26 cellular contexts compared by ENCODE assay signal in the genomic region with DNA sequence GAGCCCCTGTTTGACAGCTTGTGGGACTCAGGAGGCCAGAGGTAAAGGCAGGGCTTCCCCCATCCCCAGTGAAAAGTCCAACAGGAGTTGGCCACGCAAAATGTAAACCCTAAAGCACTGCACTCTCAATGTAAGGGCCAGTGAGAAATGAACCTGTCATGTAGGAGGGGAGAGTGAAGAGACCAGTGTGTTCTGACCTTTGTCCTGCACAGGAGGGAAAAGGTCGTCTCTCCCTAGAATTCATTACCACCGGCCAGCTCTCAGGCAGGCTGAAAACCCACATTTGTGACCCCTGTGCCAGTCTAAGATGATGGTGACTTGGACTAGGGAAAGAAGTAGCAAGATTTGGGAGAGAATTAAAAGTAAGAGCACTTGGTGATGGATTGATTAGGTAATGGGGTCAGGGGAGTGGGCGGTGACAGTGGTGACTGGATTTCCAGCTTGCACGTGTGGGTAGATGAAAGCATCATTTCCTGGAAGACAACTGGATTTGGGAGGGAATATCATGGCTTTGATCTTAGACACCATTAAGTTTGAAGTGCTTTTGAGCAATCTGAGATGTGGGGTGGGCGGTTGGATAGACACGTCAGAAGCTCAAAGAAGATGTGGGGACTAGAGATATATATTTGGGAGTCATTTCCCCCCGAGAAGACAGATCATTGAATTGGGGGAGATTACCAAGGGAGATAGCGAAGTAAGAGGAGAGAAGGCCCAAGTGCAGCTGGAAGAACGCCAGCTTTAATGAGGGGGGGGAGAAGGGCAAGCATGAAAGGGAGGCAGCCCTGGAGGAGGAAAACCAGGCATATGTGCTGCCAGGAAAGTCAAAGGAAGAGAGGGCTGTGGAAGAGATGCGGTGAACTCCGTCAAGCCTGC.
"Had no signal": no experiment of that assay in that cellular context is flagged by ENCODE, and none has a peak within 500 bp of the region (broad histone marks: within the 10 kb centered on the region; RNA-seq: fewer than 3 reads in every experiment).

No MANE protein-coding gene starts in this region.

- H3K4me3 ChIP-seq: pancreas, prostate gland, smooth muscle cell, stomach, thyroid gland, upper lobe of left lung had no signal

- H3K4me1 Mint-ChIP-seq: activated B cell treated with CpG ODN at 0.5 μM for 24 hours; activated naive CD8-positive, alpha-beta T cell treated with anti-CD3 and anti-CD28 coated beads, Interleukin-2, amount 50 U/mL, for 24 hours; naive B cell; stimulated activated naive B cell treated with anti-CD40 and anti-IgM and Interleukin-4, amounts not matched to agents 10 μg/mL and 1 μg/mL and 100 μg/mL, for 72 hours had no signal

- DNase-seq: activated B cell treated with CpG ODN at 0.5 μM for 24 hours; activated CD4-positive, alpha-beta memory T cell treated with anti-CD3 and anti-CD28 coated beads for 36 hours; activated CD8-positive, alpha-beta memory T cell treated with anti-CD3 and anti-CD28 coated beads, Interleukin-2, amount 50 U/mL, for 4 hours; activated gamma-delta T cell; activated naive CD4-positive, alpha-beta T cell treated with anti-CD3 and anti-CD28 coated beads, Interleukin-2, amount 50 U/mL, for 16 hours; activated naive CD8-positive, alpha-beta T cell treated with anti-CD3 and anti-CD28 coated beads, Interleukin-2, amount 50 U/mL, for 24 hours; activated T-cell treated with anti-CD3 and anti-CD28 coated beads, Interleukin-2, amount 50 U/mL, for 24 hours; amygdala; caudate nucleus; cortex of kidney; foreskin melanocyte; naive B cell; nephron progenitor cell; pancreas; retina; stimulated activated CD4-positive, alpha-beta T cell treated with anti-CD3 and anti-CD28 coated beads, Interleukin-1b, Interleukin-23, amount 100 ng/mL, for 48 hours; stimulated activated naive B cell treated with anti-CD40 and anti-IgM and Interleukin-4, amounts not matched to agents 10 μg/mL and 1 μg/mL and 100 μg/mL, for 72 hours; stomach; T-helper 1 cell; thyroid gland; upper lobe of left lung had no signal

- H3K27ac ChIP-seq: pancreas, prostate gland, stomach, thyroid gland, upper lobe of left lung had no signal

- ATAC-seq: activated naive CD8-positive, alpha-beta T cell treated with anti-CD3 and anti-CD28 coated beads, Interleukin-2, amount 50 U/mL, for 24 hours; pancreas; stimulated activated naive B cell treated with anti-CD40 and anti-IgM and Interleukin-4, amounts not matched to agents 10 μg/mL and 1 μg/mL and 100 μg/mL, for 72 hours had no signal

- H3K27me3 ChIP-seq: pancreas, stomach, thyroid gland, upper lobe of left lung had no signal

- H3K9me3 Mint-ChIP-seq: activated B cell treated with CpG ODN at 0.5 μM for 24 hours; activated CD4-positive, alpha-beta memory T cell treated with anti-CD3 and anti-CD28 coated beads for 36 hours; activated naive CD8-positive, alpha-beta T cell treated with anti-CD3 and anti-CD28 coated beads, Interleukin-2, amount 50 U/mL, for 24 hours; activated T-cell treated with anti-CD3 and anti-CD28 coated beads, Interleukin-2, amount 50 U/mL, for 24 hours; mesothelial cell of epicardium; naive B cell; nephron progenitor cell; stimulated activated naive B cell treated with anti-CD40 and anti-IgM and Interleukin-4, amounts not matched to agents 10 μg/mL and 1 μg/mL and 100 μg/mL, for 72 hours; T-helper 2 cell treated with Interferon-gamma antibody and Interleukin-4, amounts not matched to agents 5 μg/mL and 100 μg/mL, for 36 hours had no signal

- H3K27ac Mint-ChIP-seq: activated B cell treated with CpG ODN at 0.5 μM for 24 hours; activated CD4-positive, alpha-beta memory T cell treated with anti-CD3 and anti-CD28 coated beads for 36 hours; activated naive CD8-positive, alpha-beta T cell treated with anti-CD3 and anti-CD28 coated beads, Interleukin-2, amount 50 U/mL, for 24 hours; activated T-cell treated with anti-CD3 and anti-CD28 coated beads, Interleukin-2, amount 50 U/mL, for 24 hours; mesothelial cell of epicardium; naive B cell; nephron progenitor cell; stimulated activated naive B cell treated with anti-CD40 and anti-IgM and Interleukin-4, amounts not matched to agents 10 μg/mL and 1 μg/mL and 100 μg/mL, for 72 hours; T-helper 2 cell treated with Interferon-gamma antibody and Interleukin-4, amounts not matched to agents 5 μg/mL and 100 μg/mL, for 36 hours had no signal

- H3K36me3 Mint-ChIP-seq: activated CD4-positive, alpha-beta memory T cell treated with anti-CD3 and anti-CD28 coated beads for 36 hours; mesothelial cell of epicardium; naive B cell; stimulated activated naive B cell treated with anti-CD40 and anti-IgM and Interleukin-4, amounts not matched to agents 10 μg/mL and 1 μg/mL and 100 μg/mL, for 72 hours had no signal

- H3K4me1 ChIP-seq: pancreas, prostate gland, thyroid gland, upper lobe of left lung had no signal

- FAIRE-seq: endothelial cell of umbilical vein, pancreas had no signal

- H3K9me3 ChIP-seq: pancreas, prostate gland, stomach, thyroid gland, upper lobe of left lung had no signal

- H3K4me3 Mint-ChIP-seq: activated B cell treated with CpG ODN at 0.5 μM for 24 hours; activated CD4-positive, alpha-beta memory T cell treated with anti-CD3 and anti-CD28 coated beads for 36 hours; activated naive CD8-positive, alpha-beta T cell treated with anti-CD3 and anti-CD28 coated beads, Interleukin-2, amount 50 U/mL, for 24 hours; activated T-cell treated with anti-CD3 and anti-CD28 coated beads, Interleukin-2, amount 50 U/mL, for 24 hours; mesothelial cell of epicardium; naive B cell; nephron progenitor cell; stimulated activated naive B cell treated with anti-CD40 and anti-IgM and Interleukin-4, amounts not matched to agents 10 μg/mL and 1 μg/mL and 100 μg/mL, for 72 hours; T-helper 2 cell treated with Interferon-gamma antibody and Interleukin-4, amounts not matched to agents 5 μg/mL and 100 μg/mL, for 36 hours had no signal

- H3K36me3 ChIP-seq: pancreas, prostate gland, stomach, thyroid gland, upper lobe of left lung had no signal
